ENCODE assay signal across 9 cellular contexts in genomic region chr2:222844323-222844722, GRCh38. TPM values are rescaled to one million over a fixed set of nuclear protein-coding genes. Genes with fewer than 3 reads are reported as not detected.
DNase-seq lines count a peak whose midpoint lies in the region; ATAC-seq and TF ChIP-seq lines count a peak whose summit lies in the region.
"Had no signal": no experiment of that assay in that cellular context is flagged by ENCODE, and none has a peak within 500 bp of the region (broad histone marks: within the 10 kb centered on the region; RNA-seq: fewer than 3 reads in every experiment).

No MANE protein-coding gene starts in this region.

- no peak for ATAC-seq in WTC11

- H3K9me3 Mint-ChIP-seq in osteocyte (ENCODE audit: unreplicated experiment): no peaks in the 10 kb centered on the region
- H3K9me3 Mint-ChIP-seq in WTC11: no peaks in the 10 kb centered on the region

- POLR2A ChIA-PET in WTC11 (lab: Charles Lee): interaction anchor here (0.8 kb wide), 1 partner anchor 127 kb away, joined by 3 read pairs; no protein-coding TSS in a partner anchor

- H3K4me3 ChIP-seq in epithelial cell of proximal tubule (ENCODE audit: low read depth, low read length): no peak overlapping the region

- H3K27ac Mint-ChIP-seq in osteocyte (ENCODE audit: unreplicated experiment) (peak overlapping the region; percentile 77), WTC11 (no peak overlapping the region)

- CTCF ChIA-PET in WTC11 (lab: Charles Lee): interaction anchor here (0.7 to 0.9 kb wide), 2 partner anchors 61 to 154 kb away, joined by 3 read pairs; no protein-coding TSS in a partner anchor

- DNase-seq in EH (ENCODE audit: low read depth): peak; percentile 92
- DNase-seq in OCI-M1 (lab: John Stamatoyannopoulos, UW): peak; percentile 71
- DNase-seq in epithelial cell of proximal tubule (ENCODE audit: low read depth): peak; percentile 57
- DNase-seq in osteocyte (ENCODE audit: extremely low spot score, unreplicated experiment): no peak
- no peak for DNase-seq in HuH-7.5 (ENCODE audit: low spot score)
- DNase-seq in NK-92 treated with Interleukin-12 subunit alpha and Interleukin-12 subunit beta, amount 100 ng/mL, for 24 hours (lab: John Stamatoyannopoulos, UW): no peak
- no peak for DNase-seq in mesenteric fat pad (ENCODE audit: low spot score)
- no peak for DNase-seq in WTC11 (ENCODE audit: low spot score)
- DNase-seq: stimulated activated CD4-positive, alpha-beta T cell treated with anti-CD3 and anti-CD28 coated beads, Interleukin-4, amount 100 ng/mL, for 1 hour had no signal

- H3K36me3 Mint-ChIP-seq in osteocyte (ENCODE audit: unreplicated experiment) (no peaks in the 10 kb centered on the region), WTC11 (no peaks in the 10 kb centered on the region)

- H3K27me3 Mint-ChIP-seq in osteocyte (ENCODE audit: unreplicated experiment) (no peaks in the 10 kb centered on the region), WTC11 (ENCODE audit: low read depth) (no peaks in the 10 kb centered on the region)

- H3K4me1 Mint-ChIP-seq in osteocyte (ENCODE audit: unreplicated experiment) (peaks cover 23% of the 10 kb centered on the region), WTC11 (no peaks in the 10 kb centered on the region)

- H3K4me3 Mint-ChIP-seq in osteocyte (ENCODE audit: unreplicated experiment): no peak overlapping the region
- H3K4me3 Mint-ChIP-seq in WTC11: no peak overlapping the region

- TF ChIP-seq CTCF in epithelial cell of proximal tubule (conservative IDR thresholded peaks at IDR 0.05; ENCODE audit: low read depth, low read length) (no peak), osteocyte (IDR thresholded peaks at IDR 0.05) (no peak), WTC11 (IDR thresholded peaks at IDR 0.05) (no peak)

TF ChIP-seq in WTC11, 78 proteins besides CTCF, POLR2A, EP300 and RAD21:
- TF ChIP-seq AR (CRISPR knock-in tag; IDR thresholded peaks at IDR 0.05): no peak

RNA-seq across cellular contexts. Expression of gene ACSL3, which starts 16.5 kb away (rescaled TPM):
- total RNA-seq in epithelial cell of proximal tubule (66.8 and 87.9 TPM in 2 replicates), osteocyte (129 and 131 TPM in 2 replicates), mesenteric fat pad (58.7 TPM), WTC11 (2021) (78.4 to 100 TPM (median 82.2 TPM) in 3 replicates)

Comparison
In these comparisons a context has a peak if more than half of its experiments do, and no peak if none do; other contexts are left out.
1. DNase-seq: peak in EH (single experiment), OCI-M1 (single experiment) and epithelial cell of proximal tubule (single experiment); none in osteocyte (single experiment), HuH-7.5 (single experiment), NK-92 treated with Interleukin-12 subunit alpha and Interleukin-12 subunit beta, amount 100 ng/mL, for 24 hours (single experiment), mesenteric fat pad (single experiment) and WTC11 (single experiment).